8 cellular contexts compared by ENCODE assay signal in genomic region chr5:179732412-179732917, GRCh38. TPM values are rescaled to one million over a fixed set of nuclear protein-coding genes. Genes with fewer than 3 reads are reported as not detected.
DNase-seq lines count a peak whose midpoint lies in the region; ATAC-seq, FAIRE-seq and TF ChIP-seq lines count a peak whose summit lies in the region.

MAML1 (plus strand) TSS chr5:179732822; CDS start chr5:179733113, 291 bp downstream.

- no peaks in the 10 kb centered on the region for H3K9me3 ChIP-seq in OCI-LY7 (ENCODE audit: low read length)

- peaks cover 17% of the 10 kb centered on the region for H3K4me1 ChIP-seq in OCI-LY7 (ENCODE audit: insufficient read depth, low read length, poor library complexity, severe bottlenecking)

- POLR2A ChIA-PET in OCI-LY7 (lab: Charles Lee) = interaction anchor here (0.8 to 1.2 kb wide), 4 partner anchors 22 to 31 kb away, joined by 3 to 4 read pairs (median 3); no protein-coding TSS in a partner anchor

- H2AFZ ChIP-seq in OCI-LY7 (ENCODE audit: low read length) = peak within 1 kb of the TSS; percentile 65; the same call in 1 of the 2 replicates

- no peaks in the 10 kb centered on the region for H3K9me3 Mint-ChIP-seq in endothelial cell (ENCODE audit: unreplicated experiment)

- peaks cover 30% of the 10 kb centered on the region for H3K4me1 Mint-ChIP-seq in endothelial cell (ENCODE audit: unreplicated experiment)

- peak within 1 kb of the TSS; percentile 73 for H3K27ac ChIP-seq in OCI-LY7 (ENCODE audit: low read depth, low read length, poor library complexity, severe bottlenecking)

- peaks cover 6% of the 10 kb centered on the region for H3K36me3 Mint-ChIP-seq in endothelial cell (ENCODE audit: low read depth, unreplicated experiment)

- peak within 1 kb of the TSS; percentile 90 for H3K27ac Mint-ChIP-seq in endothelial cell (ENCODE audit: unreplicated experiment)

- peak within 1 kb of the TSS; percentile 98 for H3K4me3 Mint-ChIP-seq in endothelial cell (ENCODE audit: unreplicated experiment)

- peaks cover 42% of the 10 kb centered on the region for H3K79me2 ChIP-seq in OCI-LY7 (ENCODE audit: insufficient read depth, low read depth, low read length)

- H3K36me3 ChIP-seq in OCI-LY7 (ENCODE audit: insufficient read depth, low read length) = peaks cover 64% of the 10 kb centered on the region

- intact Hi-C loops in OCI-LY7 (cut with micrococcal nuclease; ENCODE audit: unreplicated experiment) = loop anchor here (1.0 to 5.0 kb wide), 4 partner anchors 34 to 110 kb away; partner anchors contain the start of genes CANX, HNRNPH1 and MGAT4B

- CTCF ChIA-PET in OCI-LY7 (lab: Charles Lee; ENCODE audit: unreplicated experiment) = no interaction called here

- H3K9me2 ChIP-seq in OCI-LY7 (ENCODE audit: insufficient read depth, low read length) = no peaks in the 10 kb centered on the region

- peak; percentile 93 for ATAC-seq in GM21526 (IDR thresholded peaks at IDR 0.05; ENCODE audit: low FRiP score, unreplicated experiment)

- no TSS peak for BruUV-seq in OCI-LY7 (replicated peaks; lab: Mats Ljungman, UMichigan)

- H3K4me2 ChIP-seq in OCI-LY7 (ENCODE audit: low read length) = peak within 1 kb of the TSS; percentile 74

- DNase-seq in D721Med (ENCODE audit: insufficient read length, low spot score) (peak; percentile 55), HuH-7.5 (ENCODE audit: low spot score) (peak; percentile 94), OCI-LY7 (ENCODE audit: low spot score) (peak; percentile 100), activated T-cell treated with anti-CD3 and anti-CD28 coated beads for 1 hour (ENCODE audit: low read depth) (peak; percentile 97), endothelial cell (ENCODE audit: low spot score) (peak; percentile 98), midbrain (lab: John Stamatoyannopoulos, UW) (peak; percentile 100)
- peak; percentile 98 for DNase-seq in stimulated activated CD8-positive, alpha-beta memory T cell treated with anti-CD3 and anti-CD28 coated beads, Interleukin-2, amount 100 ng/mL, for 1 hour (ENCODE audit: low read depth in 2 of 2)

- peak within 1 kb of the TSS; percentile 88 for H3K4me3 ChIP-seq in OCI-LY7 (ENCODE audit: low read depth, low read length, poor library complexity, severe bottlenecking)

- no peaks in the 10 kb centered on the region for H4K20me1 ChIP-seq in OCI-LY7 (ENCODE audit: insufficient read depth, low read length)

- FAIRE-seq in D721Med (lab: Jason Lieb, UNC) = no peak

- no peak for TF ChIP-seq CTCF in D721Med (IDR thresholded peaks at IDR 0.05; ENCODE audit: insufficient read depth, missing control alignments)
- TF ChIP-seq CTCF in OCI-LY7 (conservative IDR thresholded peaks at IDR 0.05; ENCODE audit: low read length) = no peak
- TF ChIP-seq CTCF in endothelial cell (IDR thresholded peaks at IDR 0.05; ENCODE audit: unreplicated experiment) = no peak

- H3K27me3 Mint-ChIP-seq in endothelial cell (ENCODE audit: unreplicated experiment) = peaks cover 2% of the 10 kb centered on the region

RNA-seq across cellular contexts. Expression of gene MAML1, which starts in this region (rescaled TPM):
- total RNA-seq in OCI-LY7 (2014; rRNA removed; shearing (Covaris generic)) = 12.1 and 17.0 TPM in 2 replicates
- total RNA-seq in OCI-LY7 (2022) (27.4 and 31.4 TPM in 2 replicates), endothelial cell (ENCODE audit: unreplicated experiment) (30.0 TPM)

Comparison
In these comparisons a context has a peak if more than half of its experiments do, and no peak if none do; other contexts are left out.
1. Peak in every context shown above with its lines: DNase-seq, ATAC-seq, H3K4me3 ChIP-seq and H3K27ac ChIP-seq.